9 cellular contexts compared by ENCODE assay signal in the genomic region with DNA sequence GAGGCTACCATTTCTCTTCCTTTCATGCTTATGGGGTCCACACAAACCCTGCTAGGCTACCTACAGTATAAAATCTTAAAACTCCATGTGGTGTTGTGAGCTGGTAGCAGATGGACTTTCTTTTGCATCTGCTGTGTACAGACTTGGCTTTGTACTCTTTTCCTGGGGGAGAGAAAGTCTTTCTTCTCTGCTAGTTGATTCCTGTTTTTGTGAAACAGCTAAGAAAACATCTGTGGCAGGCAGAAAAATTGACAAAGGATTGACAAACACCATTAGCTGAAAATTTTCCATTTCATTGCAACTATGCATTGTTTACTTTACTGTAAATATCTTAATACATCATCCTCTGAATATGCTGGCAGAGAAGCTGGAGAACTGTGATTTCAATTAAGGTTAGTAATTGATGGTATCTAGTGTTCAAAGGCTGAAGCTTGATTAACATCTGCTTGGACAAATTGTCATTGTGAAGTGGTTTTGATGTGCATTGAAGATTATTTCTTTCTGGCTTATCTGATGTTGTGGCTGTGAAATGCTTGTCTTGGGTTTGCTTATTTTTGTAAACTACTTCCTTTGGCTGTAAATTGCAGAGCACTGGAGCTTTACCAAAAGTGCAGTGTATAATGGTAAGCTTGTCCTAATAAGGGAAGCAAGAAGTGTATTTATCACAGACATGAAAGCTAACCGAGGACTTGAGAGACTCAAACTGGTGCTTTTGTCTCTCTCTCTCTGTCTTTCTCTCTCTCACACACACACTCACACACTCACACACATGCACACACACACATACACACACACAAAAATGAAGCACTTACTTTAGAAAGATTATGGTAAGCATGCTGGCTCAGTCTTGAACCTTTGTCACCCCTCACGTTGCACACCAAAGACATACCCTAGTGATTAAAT. TPM values are rescaled to one million over a fixed set of nuclear protein-coding genes. Genes with fewer than 3 reads are reported as not detected.
DNase-seq lines count a peak whose midpoint lies in the region; ATAC-seq lines count a peak whose summit lies in the region.
"Had no signal": no experiment of that assay in that cellular context is flagged by ENCODE, and none has a peak within 500 bp of the region (broad histone marks: within the 10 kb centered on the region; RNA-seq: fewer than 3 reads in every experiment).

A gene (plus strand): TSS at position 665 of the 903 bp plus-strand sequence. CDS start 11,697 bp downstream, outside the sequence.

- H3K36me3 Mint-ChIP-seq in T-helper 2 cell treated with Interferon-gamma antibody and Interleukin-4, amounts not matched to agents 5 μg/mL and 100 μg/mL, for 36 hours (ENCODE audit: low read depth) = no peaks in the 10 kb centered on the region
- H3K36me3 Mint-ChIP-seq in T-helper 17 cell (ENCODE audit: low read depth) = no peaks in the 10 kb centered on the region
- no peaks in the 10 kb centered on the region for H3K36me3 Mint-ChIP-seq in natural killer cell treated with Interleukin-12 subunit alpha and Interleukin-12 subunit beta and Interleukin-15 and Interleukin-18, amount 100 ng/mL, for 72 hours

- DNase-seq in NCI-H774 (lab: John Stamatoyannopoulos, UW) = peak; percentile 71
- DNase-seq in fibroblast of gingiva (ENCODE audit: low read depth) = peak; percentile 61
- DNase-seq in pons (ENCODE audit: low spot score) = peak; percentile 22
- DNase-seq in T-helper 2 cell treated with Interferon-gamma antibody and Interleukin-4, amounts not matched to agents 5 μg/mL and 100 μg/mL, for 36 hours (ENCODE audit: low spot score) = no peak
- no peak for DNase-seq in NOMO-1 (lab: John Stamatoyannopoulos, UW; ENCODE audit: unreplicated experiment in 2 of 2)
- no peak for DNase-seq in T-helper 17 cell
- no peak for DNase-seq in natural killer cell treated with Interleukin-12 subunit alpha and Interleukin-12 subunit beta and Interleukin-15 and Interleukin-18, amount 100 ng/mL, for 72 hours (ENCODE audit: low spot score)

- H3K36me3 ChIP-seq in ES-I3 (ENCODE audit: insufficient read depth, low read length) = no peaks in the 10 kb centered on the region

- H3K9me3 Mint-ChIP-seq in T-helper 2 cell treated with Interferon-gamma antibody and Interleukin-4, amounts not matched to agents 5 μg/mL and 100 μg/mL, for 36 hours = no peaks in the 10 kb centered on the region
- peaks cover 3% of the 10 kb centered on the region for H3K9me3 Mint-ChIP-seq in natural killer cell treated with Interleukin-12 subunit alpha and Interleukin-12 subunit beta and Interleukin-15 and Interleukin-18, amount 100 ng/mL, for 72 hours

- H3K9me3 ChIP-seq in ES-I3 (ENCODE audit: control insufficient read depth, insufficient read depth, low read length) (no peaks in the 10 kb centered on the region), T-helper 17 cell (ENCODE audit: control insufficient read depth, low read length, poor library complexity, severe bottlenecking) (no peaks in the 10 kb centered on the region)

- H3K4me1 Mint-ChIP-seq in T-helper 2 cell treated with Interferon-gamma antibody and Interleukin-4, amounts not matched to agents 5 μg/mL and 100 μg/mL, for 36 hours (ENCODE audit: low read depth) = no peaks in the 10 kb centered on the region
- H3K4me1 Mint-ChIP-seq in T-helper 17 cell = no peaks in the 10 kb centered on the region
- H3K4me1 Mint-ChIP-seq in natural killer cell treated with Interleukin-12 subunit alpha and Interleukin-12 subunit beta and Interleukin-15 and Interleukin-18, amount 100 ng/mL, for 72 hours (ENCODE audit: low read depth in 2 of 2) = no peaks in the 10 kb centered on the region

- no peak within 1 kb of the TSS for H3K27ac Mint-ChIP-seq in T-helper 2 cell treated with Interferon-gamma antibody and Interleukin-4, amounts not matched to agents 5 μg/mL and 100 μg/mL, for 36 hours
- H3K27ac Mint-ChIP-seq in T-helper 17 cell = no peak within 1 kb of the TSS
- H3K27ac Mint-ChIP-seq in natural killer cell treated with Interleukin-12 subunit alpha and Interleukin-12 subunit beta and Interleukin-15 and Interleukin-18, amount 100 ng/mL, for 72 hours = no peak within 1 kb of the TSS

- H3K4me3 Mint-ChIP-seq in T-helper 2 cell treated with Interferon-gamma antibody and Interleukin-4, amounts not matched to agents 5 μg/mL and 100 μg/mL, for 36 hours = no peak within 1 kb of the TSS
- no peak within 1 kb of the TSS for H3K4me3 Mint-ChIP-seq in T-helper 17 cell
- no peak within 1 kb of the TSS for H3K4me3 Mint-ChIP-seq in natural killer cell treated with Interleukin-12 subunit alpha and Interleukin-12 subunit beta and Interleukin-15 and Interleukin-18, amount 100 ng/mL, for 72 hours

- H3K27me3 Mint-ChIP-seq in T-helper 2 cell treated with Interferon-gamma antibody and Interleukin-4, amounts not matched to agents 5 μg/mL and 100 μg/mL, for 36 hours (ENCODE audit: low read depth) = no peaks in the 10 kb centered on the region
- peaks cover 23% of the 10 kb centered on the region for H3K27me3 Mint-ChIP-seq in T-helper 17 cell
- no peaks in the 10 kb centered on the region for H3K27me3 Mint-ChIP-seq in natural killer cell treated with Interleukin-12 subunit alpha and Interleukin-12 subunit beta and Interleukin-15 and Interleukin-18, amount 100 ng/mL, for 72 hours

- peaks cover 15% of the 10 kb centered on the region for H3K4me1 ChIP-seq in ES-I3 (ENCODE audit: insufficient read depth, low read length)

- no peak for ATAC-seq in T-helper 17 cell
- no peak for ATAC-seq in natural killer cell treated with Interleukin-12 subunit alpha and Interleukin-12 subunit beta and Interleukin-15 and Interleukin-18, amount 100 ng/mL, for 72 hours

- peak within 1 kb of the TSS; percentile 19; the same call in 1 of the 2 replicates for H3K9ac ChIP-seq in ES-I3 (ENCODE audit: low read depth, low read length)

RNA-seq across cellular contexts. Expression of the gene that starts here (rescaled TPM):
- total RNA-seq in T-helper 17 cell = under 1 TPM in 1 of 2 donors, not detected in 1; 0.25 TPM
- not detected for total RNA-seq in natural killer cell treated with Interleukin-12 subunit alpha and Interleukin-12 subunit beta and Interleukin-15 and Interleukin-18, amount 100 ng/mL, for 72 hours
- total RNA-seq: OCI-LY7 had no signal

Comparison
In these comparisons a context has a peak if more than half of its experiments do, and no peak if none do; other contexts are left out.
1. DNase-seq: peak in NCI-H774 (single experiment), fibroblast of gingiva (single experiment) and pons (single experiment); none in T-helper 2 cell treated with Interferon-gamma antibody and Interleukin-4, amounts not matched to agents 5 μg/mL and 100 μg/mL, for 36 hours (single experiment), NOMO-1 (0 of 2), T-helper 17 cell (0 of 3) and natural killer cell treated with Interleukin-12 subunit alpha and Interleukin-12 subunit beta and Interleukin-15 and Interleukin-18, amount 100 ng/mL, for 72 hours (single experiment).